Comparison of ENCODE assay signal across 9 cellular contexts in the genomic region with DNA sequence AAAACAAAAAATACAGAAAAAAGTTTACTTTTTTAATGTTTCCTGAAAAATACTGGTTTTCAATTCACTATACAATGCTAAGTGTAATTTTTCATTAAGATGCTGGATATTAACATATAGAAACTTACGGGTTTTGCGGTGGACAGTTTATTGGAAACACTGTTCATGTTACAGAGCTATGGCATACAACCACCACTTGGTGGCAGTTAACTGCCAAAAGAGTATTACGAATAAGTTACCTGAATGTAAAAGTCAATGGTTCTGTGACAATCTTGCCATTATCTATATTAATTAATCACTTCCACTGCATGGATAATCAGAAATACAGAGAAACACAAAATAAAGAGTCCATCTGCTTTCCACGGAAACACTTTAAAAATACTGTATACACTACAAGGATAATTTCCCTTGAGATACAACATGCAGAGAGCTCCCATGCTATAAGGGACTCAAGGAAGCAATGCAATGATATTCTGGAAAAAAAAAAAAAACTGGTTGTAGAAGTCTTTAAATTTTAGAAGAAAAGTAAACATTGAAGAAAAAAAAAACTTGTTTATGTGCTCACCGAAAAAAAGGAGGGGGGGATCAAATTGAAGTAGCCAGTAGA.
DNase-seq lines count a peak whose midpoint lies in the region; ATAC-seq, FAIRE-seq and TF ChIP-seq lines count a peak whose summit lies in the region.
"Had no signal": no experiment of that assay in that cellular context is flagged by ENCODE, and none has a peak within 500 bp of the region (broad histone marks: within the 10 kb centered on the region; RNA-seq: fewer than 3 reads in every experiment).

No MANE protein-coding gene starts in this region.

- no peaks in the 10 kb centered on the region for H3K4me1 ChIP-seq in CD8-positive, alpha-beta T cell (ENCODE audit: insufficient read depth, low read length)
- no peaks in the 10 kb centered on the region for H3K4me1 ChIP-seq in astrocyte (ENCODE audit: insufficient read depth, low read length)
- H3K4me1 ChIP-seq in kidney (ENCODE audit: control insufficient read depth in 1 of 2, insufficient read depth in 1 of 2, low read depth in 1 of 2, low read length in 2 of 2) = no peaks in the 10 kb centered on the region
- H3K4me1 ChIP-seq in uterus = no peaks in the 10 kb centered on the region

- TF ChIP-seq POLR2A in uterus (IDR thresholded peaks at IDR 0.05) = no peak

- no peak overlapping the region for H3K4me3 ChIP-seq in CD8-positive, alpha-beta T cell (ENCODE audit: low read depth, low read length)
- H3K4me3 ChIP-seq in astrocyte (ENCODE audit: insufficient read depth, low read depth, low read length) (no peak overlapping the region), kidney (ENCODE audit: low read length in 2 of 2) (no peak overlapping the region), uterus (no peak overlapping the region)
- H3K4me3 ChIP-seq: skin epidermis had no signal

- H3K27me3 Mint-ChIP-seq in CD8-positive, alpha-beta T cell (ENCODE audit: low read depth) = no peaks in the 10 kb centered on the region
- H3K27me3 Mint-ChIP-seq in astrocyte (ENCODE audit: low read depth, unreplicated experiment) = no peaks in the 10 kb centered on the region

- CTCF ChIA-PET in CD8-positive, alpha-beta T cell (lab: Charles Lee) = interaction anchor here (0.8 to 4.1 kb wide), 14 partner anchors 11 to 298 kb away, joined by 3 to 17 read pairs (median 3); a partner anchor contains a TSS

- intact Hi-C loops in CD8-positive, alpha-beta T cell (cut with DNase I, micrococcal nuclease) = loop anchor here (1.0 to 10.0 kb wide), 8 partner anchors 33 to 298 kb away; no protein-coding TSS in a partner anchor
- intact Hi-C loops in kidney (cut with DNase I) (no loop called here), uterus (cut with DNase I; ENCODE audit: low total_unique reads) (no loop called here)

- no peak overlapping the region for H3K4me2 ChIP-seq in astrocyte (ENCODE audit: low read length)

- POLR2A ChIA-PET in CD8-positive, alpha-beta T cell (lab: Charles Lee) = interaction anchor here (1.0 kb wide), 1 partner anchor 97 kb away, joined by 4 read pairs; a partner anchor contains a TSS

- H3K36me3 ChIP-seq in CD8-positive, alpha-beta T cell (ENCODE audit: insufficient read depth, low read length) = no peaks in the 10 kb centered on the region
- H3K36me3 ChIP-seq in astrocyte (ENCODE audit: insufficient read depth, low read length) = no peaks in the 10 kb centered on the region
- H3K36me3 ChIP-seq in kidney (ENCODE audit: control insufficient read depth in 1 of 2, insufficient read depth in 2 of 2, low read length in 2 of 2) = no peaks in the 10 kb centered on the region
- no peaks in the 10 kb centered on the region for H3K36me3 ChIP-seq in uterus

- H3K27me3 ChIP-seq in CD8-positive, alpha-beta T cell (ENCODE audit: insufficient read depth, low read length) = no peaks in the 10 kb centered on the region
- H3K27me3 ChIP-seq in astrocyte (ENCODE audit: insufficient read depth, low read length) (no peaks in the 10 kb centered on the region), uterus (no peaks in the 10 kb centered on the region)

- no peak overlapping the region for H3K4me3 Mint-ChIP-seq in CD8-positive, alpha-beta T cell
- no peak overlapping the region for H3K4me3 Mint-ChIP-seq in astrocyte (ENCODE audit: unreplicated experiment)

- H3K36me3 Mint-ChIP-seq in CD8-positive, alpha-beta T cell = no peaks in the 10 kb centered on the region
- H3K36me3 Mint-ChIP-seq in astrocyte (ENCODE audit: low read depth, unreplicated experiment) = no peaks in the 10 kb centered on the region

- DNase-seq in CD8-positive, alpha-beta T cell = peak in 2 of 7 experiments; percentile 13 to 20
- peak; percentile 29 for DNase-seq in NCI-H1694 treated with DMSO at 0.1 percent for 48 hours (lab: John Stamatoyannopoulos, UW)
- DNase-seq in astrocyte (ENCODE audit: low read depth) = peak; percentile 8
- no peak for DNase-seq in kidney
- no peak for DNase-seq in uterus
- no peak for DNase-seq in NCI-H446 treated with DMSO at 0.1 percent for 48 hours (lab: John Stamatoyannopoulos, UW)

- H2AFZ ChIP-seq in astrocyte (ENCODE audit: low read depth, low read length) = no peak overlapping the region

- no peaks in the 10 kb centered on the region for H3K9me3 ChIP-seq in CD8-positive, alpha-beta T cell (ENCODE audit: low read length)
- H3K9me3 ChIP-seq in astrocyte (ENCODE audit: insufficient read depth, low read depth, low read length) (no peaks in the 10 kb centered on the region), kidney (ENCODE audit: control insufficient read depth in 1 of 2, low read length in 2 of 2) (no peaks in the 10 kb centered on the region), uterus (no peaks in the 10 kb centered on the region)

- FAIRE-seq in astrocyte (lab: Jason Lieb, UNC) = no peak
- peak; percentile 92 for FAIRE-seq in kidney (lab: Jason Lieb, UNC)

- H3K9ac ChIP-seq in astrocyte (ENCODE audit: low read length) (no peak overlapping the region), kidney (ENCODE audit: low read length in 2 of 2) (no peak overlapping the region)

- ATAC-seq in CD8-positive, alpha-beta T cell = peak; percentile 58
- ATAC-seq in GM18502 (IDR thresholded peaks at IDR 0.05; ENCODE audit: poor library complexity, unreplicated experiment) = peak; percentile 97
- peak; percentile 93 for ATAC-seq in HG02763 (IDR thresholded peaks at IDR 0.05; ENCODE audit: unreplicated experiment)

- H3K27ac ChIP-seq in CD8-positive, alpha-beta T cell (ENCODE audit: low read depth, low read length) = no peak overlapping the region
- H3K27ac ChIP-seq in astrocyte (ENCODE audit: low read depth, low read length) = no peak overlapping the region
- H3K27ac ChIP-seq in kidney (ENCODE audit: low read depth in 2 of 2, low read length in 2 of 2) = no peak overlapping the region
- no peak overlapping the region for H3K27ac ChIP-seq in uterus
- H3K27ac ChIP-seq: skin epidermis had no signal

- H4K20me1 ChIP-seq in astrocyte (ENCODE audit: insufficient read depth, low read length) = no peaks in the 10 kb centered on the region

- H3K4me1 Mint-ChIP-seq in CD8-positive, alpha-beta T cell (ENCODE audit: low read depth) = peaks cover 9% of the 10 kb centered on the region
- no peaks in the 10 kb centered on the region for H3K4me1 Mint-ChIP-seq in astrocyte (ENCODE audit: low read depth, unreplicated experiment)

- TF ChIP-seq CTCF in CD8-positive, alpha-beta T cell (IDR thresholded peaks at IDR 0.05) = peak; percentile 94
- peak; percentile 65 for TF ChIP-seq CTCF in astrocyte (IDR thresholded peaks at IDR 0.05; ENCODE audit: insufficient read depth, low read depth, low read length)
- TF ChIP-seq CTCF in kidney (IDR thresholded peaks at IDR 0.05; ENCODE audit: borderline replicate concordance, extremely low read depth, insufficient read depth) = peak; percentile 66
- TF ChIP-seq CTCF in uterus (IDR thresholded peaks at IDR 0.05) = peak; percentile 14 to 41 (median 34)

- no peaks in the 10 kb centered on the region for H3K79me2 ChIP-seq in astrocyte (ENCODE audit: insufficient read depth, low read length)

- H3K9me3 Mint-ChIP-seq in CD8-positive, alpha-beta T cell = no peaks in the 10 kb centered on the region
- H3K9me3 Mint-ChIP-seq in astrocyte (ENCODE audit: unreplicated experiment) = no peaks in the 10 kb centered on the region

- no peak overlapping the region for H3K27ac Mint-ChIP-seq in CD8-positive, alpha-beta T cell
- no peak overlapping the region for H3K27ac Mint-ChIP-seq in astrocyte (ENCODE audit: unreplicated experiment)

Comparison
In these comparisons a context has a peak if more than half of its experiments do, and no peak if none do; other contexts are left out.
1. DNase-seq: peak in NCI-H1694 treated with DMSO at 0.1 percent for 48 hours (single experiment) and astrocyte (single experiment); none in kidney (single experiment), uterus (0 of 2) and NCI-H446 treated with DMSO at 0.1 percent for 48 hours (single experiment).
2. CTCF ChIP-seq: peak in every context shown above with its lines; median percentile 94 in CD8-positive, alpha-beta T cell; 66 in kidney; 65 in astrocyte; 34 in uterus.
3. intact Hi-C loops: an anchor here in CD8-positive, alpha-beta T cell (1.0 to 10.0 kb wide); none called in kidney and uterus.
4. Peak in every context shown above with its lines, with median percentiles within 50 percentile points of each other: ATAC-seq.